ENCODE assay signal across 8 cellular contexts in genomic region chr9:136728080-136728547, GRCh38. TPM values are rescaled to one million over a fixed set of nuclear protein-coding genes. Genes with fewer than 3 reads are reported as not detected.
A peak's percentile ranks its signal among the peaks of the same experiment; 100 is the strongest.
DNase-seq lines count a peak whose midpoint lies in the region; TF ChIP-seq lines count a peak whose summit lies in the region.

No MANE protein-coding gene starts in this region.

- TF ChIP-seq EP300 in ovary (IDR thresholded peaks at IDR 0.05): peak; percentile 9

- WGBS in ovary, 3 donors: 0 to 1% (median 1%) methylated on average over 27 to 66 of the region's 66 CpGs
- WGBS in thymus: under 1% methylated on average over 66 of the region's 66 CpGs

- H3K4me1 Mint-ChIP-seq in activated naive CD4-positive, alpha-beta T cell treated with anti-CD3 and anti-CD28 coated beads, Interleukin-2, amount 50 U/mL, for 24 hours: peaks cover 27% of the 10 kb centered on the region

- peaks cover 12% of the 10 kb centered on the region for H3K36me3 Mint-ChIP-seq in activated naive CD4-positive, alpha-beta T cell treated with anti-CD3 and anti-CD28 coated beads, Interleukin-2, amount 50 U/mL, for 24 hours

- peak overlapping the region; percentile 74 for H3K27ac ChIP-seq in SK-N-MC
- H3K27ac ChIP-seq in ovary: peak overlapping the region in 1 of 2 donors; percentile 27
- no peak overlapping the region for H3K27ac ChIP-seq in thymus (ENCODE audit: low read depth)

- peaks cover 30% of the 10 kb centered on the region; the same call in 1 of the 2 replicates for H3K36me3 ChIP-seq in Loucy (ENCODE audit: insufficient read depth, low read length)
- H3K36me3 ChIP-seq in SK-N-MC (ENCODE audit: insufficient read depth, low read length): peaks cover 39% of the 10 kb centered on the region
- H3K36me3 ChIP-seq in ovary: no peaks in the 10 kb centered on the region
- peaks cover 33% of the 10 kb centered on the region for H3K36me3 ChIP-seq in thymus (ENCODE audit: control insufficient read depth, insufficient read depth)

- H3K9ac ChIP-seq in Loucy (ENCODE audit: low read depth, low read length, poor library complexity, severe bottlenecking): peak overlapping the region; percentile 95
- H3K9ac ChIP-seq in SK-N-MC (ENCODE audit: insufficient read length): peak overlapping the region; percentile 98

- peak; percentile 98 for TF ChIP-seq POLR2A in ovary (IDR thresholded peaks at IDR 0.05)

- H3K4me1 ChIP-seq in Loucy (ENCODE audit: insufficient read depth, low read length, poor library complexity, severe bottlenecking): peaks cover 25% of the 10 kb centered on the region
- H3K4me1 ChIP-seq in ovary (ENCODE audit: insufficient read depth): peaks cover 15% of the 10 kb centered on the region
- H3K4me1 ChIP-seq in thymus (ENCODE audit: control insufficient read depth, insufficient read depth, low read length): peaks cover 9% of the 10 kb centered on the region

- intact Hi-C loops in head of caudate nucleus (cut with DNase I): no loop called here
- intact Hi-C loops in ovary (cut with DNase I): no loop called here

- no peak overlapping the region for H3K27ac Mint-ChIP-seq in activated naive CD4-positive, alpha-beta T cell treated with anti-CD3 and anti-CD28 coated beads, Interleukin-2, amount 50 U/mL, for 24 hours

- peak overlapping the region; percentile 93 for H2AFZ ChIP-seq in Loucy (ENCODE audit: low read length)

- H3K79me2 ChIP-seq in Loucy (ENCODE audit: insufficient read depth, low read length): peaks cover 52% of the 10 kb centered on the region

- H4K20me1 ChIP-seq in Loucy (ENCODE audit: insufficient read depth, low read length, poor library complexity, severe bottlenecking): peaks cover 44% of the 10 kb centered on the region

- peak overlapping the region; percentile 92 for H3K4me2 ChIP-seq in Loucy (ENCODE audit: low read depth, low read length, poor library complexity, severe bottlenecking)

- TF ChIP-seq CTCF in Loucy (conservative IDR thresholded peaks at IDR 0.05; ENCODE audit: low read length) (peak; percentile 70), ovary (IDR thresholded peaks at IDR 0.05) (peak; percentile 72 to 99 (median 98))

- H3K27me3 ChIP-seq in Loucy (ENCODE audit: insufficient read depth, low read length, poor library complexity, severe bottlenecking) (no peaks in the 10 kb centered on the region), ovary (no peaks in the 10 kb centered on the region), thymus (ENCODE audit: control insufficient read depth, insufficient read depth) (peaks cover 3% of the 10 kb centered on the region)

- H3K4me3 ChIP-seq in Loucy (ENCODE audit: low read length, poor library complexity, severe bottlenecking) (peak overlapping the region; percentile 85), SK-N-MC (peak overlapping the region; percentile 82), ovary (peak overlapping the region; percentile 68), thymus (ENCODE audit: low read length) (peak overlapping the region; percentile 88)

- no peaks in the 10 kb centered on the region for H3K9me3 Mint-ChIP-seq in activated naive CD4-positive, alpha-beta T cell treated with anti-CD3 and anti-CD28 coated beads, Interleukin-2, amount 50 U/mL, for 24 hours

- no peaks in the 10 kb centered on the region for H3K9me2 ChIP-seq in Loucy (replicated peaks; ENCODE audit: low read depth, low read length)

- H3F3A ChIP-seq in Loucy (ENCODE audit: low read depth): no peaks in the 10 kb centered on the region

- H3K9me3 ChIP-seq in Loucy (ENCODE audit: insufficient read depth, low read depth, low read length) (no peaks in the 10 kb centered on the region), SK-N-MC (ENCODE audit: low read depth, low read length) (no peaks in the 10 kb centered on the region), ovary (no peaks in the 10 kb centered on the region), thymus (ENCODE audit: control insufficient read depth) (no peaks in the 10 kb centered on the region)

- peak overlapping the region; percentile 49 for H3K4me3 Mint-ChIP-seq in activated naive CD4-positive, alpha-beta T cell treated with anti-CD3 and anti-CD28 coated beads, Interleukin-2, amount 50 U/mL, for 24 hours

- no peaks in the 10 kb centered on the region for H3K27me3 Mint-ChIP-seq in activated naive CD4-positive, alpha-beta T cell treated with anti-CD3 and anti-CD28 coated beads, Interleukin-2, amount 50 U/mL, for 24 hours

- DNase-seq in ELF-1 (ENCODE audit: low read depth, low spot score): peak; percentile 83
- DNase-seq in GOT3 (lab: John Stamatoyannopoulos, UW): peak; percentile 76
- no peak for DNase-seq in SK-N-MC (ENCODE audit: low read depth, low spot score)
- peak; percentile 59 to 96 (median 90) for DNase-seq in head of caudate nucleus
- peak; percentile 86 to 96 (median 93) for DNase-seq in ovary

RNA-seq across cellular contexts. Expression of gene LCN10, which starts 14.6 kb away (rescaled TPM):
- total RNA-seq in ovary: 10 to 100 TPM in 2 of 7 donors, 1 to 10 TPM in 5; 1.4 to 45.4 (median 4.5) TPM
- polyA plus RNA-seq in ovary (10 to 100 TPM in 1 of 2 donors, 1 to 10 TPM in 1; 2.4 to 15.2 TPM), thymus (12.5 TPM)

RNA-seq across cellular contexts. Expression of gene DIPK1B, which starts 15.7 kb away (rescaled TPM):
- 10 to 100 TPM in 5 of 7 donors, 1 to 10 TPM in 2; 5.2 to 23.4 (median 13.1) TPM for total RNA-seq in ovary
- polyA plus RNA-seq in ovary (10 to 100 TPM in 1 of 2 donors, 1 to 10 TPM in 1; 2.9 to 15.0 TPM), thymus (6.8 TPM)

RNA-seq across cellular contexts. Expression of gene LCN6, which starts 20.2 kb away (rescaled TPM):
- total RNA-seq in ovary: 10 to 100 TPM in 3 of 7 donors, 1 to 10 TPM in 4; 1.8 to 59.3 (median 8.3) TPM
- 10 to 100 TPM in 1 of 2 donors, 1 to 10 TPM in 1; 1.6 to 33.4 TPM for polyA plus RNA-seq in ovary
- 7.1 TPM for polyA plus RNA-seq in thymus

RNA-seq across cellular contexts. Expression of gene LCN8, which starts 29.9 kb away (rescaled TPM):
- total RNA-seq in ovary: 1 to 10 TPM in 1 of 7 donors, under 1 TPM in 1, not detected in 5; 0.23 to 3.0 TPM
- polyA plus RNA-seq in ovary (under 1 TPM in 1 of 2 donors, not detected in 1; 0.36 TPM), thymus (0.02 TPM)

RNA-seq across cellular contexts. Expression of gene LCN15, which starts 36.2 kb away (rescaled TPM):
- not detected for total RNA-seq in ovary
- polyA plus RNA-seq in ovary (not detected), thymus (0.43 TPM)
